ENCODE assay signal across 10 cellular contexts in genomic region chr19:47097396-47098217, GRCh38. TPM values are rescaled to one million over a fixed set of nuclear protein-coding genes. Genes with fewer than 3 reads are reported as not detected.
A peak's percentile ranks its signal among the peaks of the same experiment; 100 is the strongest.
DNase-seq lines count a peak whose midpoint lies in the region; ATAC-seq and TF ChIP-seq lines count a peak whose summit lies in the region.
"Had no signal": no experiment of that assay in that cellular context is flagged by ENCODE, and none has a peak within 500 bp of the region (broad histone marks: within the 10 kb centered on the region; RNA-seq: fewer than 3 reads in every experiment).

No MANE protein-coding gene starts in this region.

- DNase-seq in HL-60 (ENCODE audit: low read depth in 1 of 2, low spot score in 1 of 2) (no peak), left colon (peak; percentile 37 to 39), spleen (peak; percentile 62), DMS 273 treated with DMSO at 0.1 percent for 48 hours (lab: John Stamatoyannopoulos, UW) (no peak)
- DNase-seq: NCI-H1105 had no signal

- ATAC-seq in left colon: no peak
- no peak for ATAC-seq in GM21723 (IDR thresholded peaks at IDR 0.05; ENCODE audit: unreplicated experiment)
- no peak for ATAC-seq in SK-N-SH treated with all-trans-retinoic acid at 6 μM for 48 hours
- no peak for ATAC-seq in HG02870 (IDR thresholded peaks at IDR 0.05; ENCODE audit: unreplicated experiment)

- H3K4me3 Mint-ChIP-seq in brain: peak overlapping the region in 4 of 5 experiments; percentile 46 to 71 (median 50)
- H3K4me3 Mint-ChIP-seq: central memory CD8-positive, alpha-beta T cell had no signal

- TF ChIP-seq POLR2A in spleen (IDR thresholded peaks at IDR 0.05): no peak

- no peaks in the 10 kb centered on the region for H3K27me3 ChIP-seq in HL-60 (ENCODE audit: insufficient read depth, poor library complexity, severe bottlenecking)
- H3K27me3 ChIP-seq in spleen (replicated peaks in 1 of 7): no peaks in the 10 kb centered on the region

- intact Hi-C loops in left colon (cut with DNase I, micrococcal nuclease): no loop called here
- intact Hi-C loops in spleen (cut with DNase I; ENCODE audit: low total_unique reads): no loop called here

- H3K4me1 Mint-ChIP-seq in brain: peaks cover 73% of the 10 kb centered on the region

- WGBS in spleen, 5 donors: 84 to 94% (median 88%) methylated on average over 26 to 31 of the region's 31 CpGs

- TF ChIP-seq CTCF in HL-60 (IDR thresholded peaks at IDR 0.05; ENCODE audit: insufficient read depth, low read length) (no peak), brain (conservative IDR thresholded peaks at IDR 0.05) (no peak), spleen (IDR thresholded peaks at IDR 0.05 in 8 of 11, conservative IDR thresholded peaks at IDR 0.05 in 3 of 11) (no peak)

- peaks cover 0 to 63% (median 22%) of the 10 kb centered on the region in 6 donors for H3K36me3 ChIP-seq in spleen

- peaks cover 16 to 98% (median 60%) of the 10 kb centered on the region in 6 donors for H3K4me1 ChIP-seq in spleen

- no peaks in the 10 kb centered on the region for H3K27me3 Mint-ChIP-seq in brain
- H3K27me3 Mint-ChIP-seq: central memory CD8-positive, alpha-beta T cell had no signal

- H3K27ac ChIP-seq in HL-60 (replicated peaks): peak overlapping the region; percentile 96
- peak overlapping the region in 1 of 8 donors; percentile 86 for H3K27ac ChIP-seq in spleen

- H3K9me3 ChIP-seq in spleen: no peaks in the 10 kb centered on the region

- H3K9me3 Mint-ChIP-seq in brain: peaks cover 0 to 3% (median 0%) of the 10 kb centered on the region in 5 experiments
- H3K9me3 Mint-ChIP-seq: central memory CD8-positive, alpha-beta T cell had no signal

- H3K36me3 Mint-ChIP-seq in brain: peaks cover 17% of the 10 kb centered on the region

- peak overlapping the region; percentile 27 to 95 (median 87) for H3K27ac Mint-ChIP-seq in brain

- H3K4me3 ChIP-seq in HL-60 (replicated peaks; ENCODE audit: insufficient read depth, low read length) (no peak overlapping the region), spleen (no peak overlapping the region)

TF ChIP-seq in SK-N-SH treated with all-trans-retinoic acid at 6 μM for 48 hours, 23 proteins besides CTCF, POLR2A, EP300 and RAD21:
- TF ChIP-seq GLIS3 (CRISPR knock-in tag; IDR thresholded peaks at IDR 0.05) (no peak), TCF4 (CRISPR knock-in tag; IDR thresholded peaks at IDR 0.05; ENCODE audit: borderline replicate concordance) (no peak), ZFP30 (CRISPR knock-in tag; IDR thresholded peaks at IDR 0.05) (no peak), PPARA (CRISPR knock-in tag; IDR thresholded peaks at IDR 0.05; ENCODE audit: borderline replicate concordance) (no peak), ZFP3 (CRISPR knock-in tag; IDR thresholded peaks at IDR 0.05) (no peak), ARNTL (CRISPR knock-in tag; IDR thresholded peaks at IDR 0.05; ENCODE audit: borderline replicate concordance, low read depth) (no peak), ESRRG (CRISPR knock-in tag; IDR thresholded peaks at IDR 0.05) (no peak), POU6F1 (CRISPR knock-in tag; IDR thresholded peaks at IDR 0.05; ENCODE audit: borderline replicate concordance, low read depth) (no peak), PATZ1 (CRISPR knock-in tag; IDR thresholded peaks at IDR 0.05; ENCODE audit: borderline replicate concordance) (no peak), OSR1 (CRISPR knock-in tag; IDR thresholded peaks at IDR 0.05) (no peak), BACH2 (CRISPR knock-in tag; IDR thresholded peaks at IDR 0.05; ENCODE audit: borderline replicate concordance) (no peak)
- TF ChIP-seq, protein P1, sequence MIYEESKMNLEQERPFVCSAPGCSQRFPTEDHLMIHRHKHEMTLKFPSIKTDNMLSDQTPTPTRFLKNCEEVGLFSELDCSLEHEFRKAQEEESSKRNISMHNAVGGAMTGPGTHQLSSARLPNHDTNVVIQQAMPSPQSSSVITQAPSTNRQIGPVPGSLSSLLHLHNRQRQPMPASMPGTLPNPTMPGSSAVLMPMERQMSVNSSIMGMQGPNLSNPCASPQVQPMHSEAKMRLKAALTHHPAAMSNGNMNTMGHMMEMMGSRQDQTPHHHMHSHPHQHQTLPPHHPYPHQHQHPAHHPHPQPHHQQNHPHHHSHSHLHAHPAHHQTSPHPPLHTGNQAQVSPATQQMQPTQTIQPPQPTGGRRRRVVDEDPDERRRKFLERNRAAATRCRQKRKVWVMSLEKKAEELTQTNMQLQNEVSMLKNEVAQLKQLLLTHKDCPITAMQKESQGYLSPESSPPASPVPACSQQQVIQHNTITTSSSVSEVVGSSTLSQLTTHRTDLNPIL (CRISPR knock-in tag; IDR thresholded peaks at IDR 0.05; ENCODE audit: low read depth): no peak

RNA-seq across cellular contexts. Expression of gene ZC3H4, which starts 16.0 kb away (rescaled TPM):
- polyA plus RNA-seq in brain (ENCODE audit: insufficient read depth, low read depth, low replicate concordance) (16.6 TPM), spleen (10 to 100 TPM in 1 of 3 donors, 1 to 10 TPM in 2; 6.0 to 14.2 (median 7.5) TPM)
- total RNA-seq in left colon (10 to 100 TPM; 45.8 to 47.0 TPM), spleen (10 to 100 TPM; 26.8 to 68.7 (median 44.1) TPM)

RNA-seq across cellular contexts. Expression of gene SAE1, which starts 33.0 kb away (rescaled TPM):
- polyA plus RNA-seq in brain (ENCODE audit: insufficient read depth, low read depth, low replicate concordance) (169 TPM), spleen (10 to 100 TPM; 28.1 to 53.3 (median 43.9) TPM)
- total RNA-seq in left colon (10 to 100 TPM; 58.4 to 60.7 TPM), spleen (10 to 100 TPM; 42.7 to 72.4 (median 59.5) TPM)

RNA-seq across cellular contexts. Expression of gene TMEM160, which starts 49.2 kb away (rescaled TPM):
- 53.6 TPM for polyA plus RNA-seq in brain (ENCODE audit: insufficient read depth, low read depth, low replicate concordance)
- total RNA-seq in left colon: 10 to 100 TPM; 27.6 to 33.1 TPM
- 10 to 100 TPM; 23.6 to 31.0 (median 26.3) TPM for total RNA-seq in spleen
- polyA plus RNA-seq in spleen: 10 to 100 TPM in 2 of 3 donors, 1 to 10 TPM in 1; 7.4 to 20.5 (median 10.1) TPM

Comparison
In these comparisons a context has a peak if more than half of its experiments do, and no peak if none do; other contexts are left out.
1. DNase-seq: peak in left colon (2 of 2) and spleen (single experiment); none in HL-60 (0 of 2) and DMS 273 treated with DMSO at 0.1 percent for 48 hours (single experiment).